8 cellular contexts compared by ENCODE assay signal in genomic region chrX:96683997-96684338, GRCh38. TPM values are rescaled to one million over a fixed set of nuclear protein-coding genes. Genes with fewer than 3 reads are reported as not detected.
DNase-seq lines count a peak whose midpoint lies in the region; ATAC-seq and TF ChIP-seq lines count a peak whose summit lies in the region.

No MANE protein-coding gene starts in this region.

- DNase-seq in GM06990 (ENCODE audit: extremely low read depth, insufficient read length) (no peak), HFFc6 (no peak), memory B cell (ENCODE audit: low spot score in 2 of 2) (no peak), CD1c-positive myeloid dendritic cell (ENCODE audit: extremely low spot score) (no peak), HuH-7 (ENCODE audit: low spot score) (no peak), MV-4-11 (lab: John Stamatoyannopoulos, UW) (no peak), erythroblast (lab: John Stamatoyannopoulos, UW) (no peak)

- peaks cover 3% of the 10 kb centered on the region for H3K27me3 Mint-ChIP-seq in HFFc6 (ENCODE audit: insufficient read depth)
- H3K27me3 Mint-ChIP-seq in activated naive CD8-positive, alpha-beta T cell = no peaks in the 10 kb centered on the region
- no peaks in the 10 kb centered on the region for H3K27me3 Mint-ChIP-seq in memory B cell

- TF ChIP-seq POLR2A in erythroblast (IDR thresholded peaks at IDR 0.05; ENCODE audit: low read length) = no peak

- H3K9me3 Mint-ChIP-seq in HFFc6 (no peaks in the 10 kb centered on the region), memory B cell (no peaks in the 10 kb centered on the region)
- H3K9me3 Mint-ChIP-seq in activated naive CD8-positive, alpha-beta T cell (ENCODE audit: low read depth) = no peaks in the 10 kb centered on the region

- peak overlapping the region; percentile 91; the same call in 1 of the 2 replicates for H3K27ac Mint-ChIP-seq in HFFc6
- H3K27ac Mint-ChIP-seq in activated naive CD8-positive, alpha-beta T cell = no peak overlapping the region
- peak overlapping the region; percentile 94 for H3K27ac Mint-ChIP-seq in memory B cell

- H3K4me1 Mint-ChIP-seq in HFFc6 (ENCODE audit: low read depth) (peaks cover 14% of the 10 kb centered on the region), memory B cell (peaks cover 21% of the 10 kb centered on the region)
- peaks cover 27% of the 10 kb centered on the region for H3K4me1 Mint-ChIP-seq in activated naive CD8-positive, alpha-beta T cell (ENCODE audit: low read depth)

- peak; percentile 16 for ATAC-seq in memory B cell (ENCODE audit: low read depth)

- peaks cover 2% of the 10 kb centered on the region; the same call in 1 of the 2 replicates for H3K36me3 Mint-ChIP-seq in HFFc6 (ENCODE audit: low read depth)
- no peaks in the 10 kb centered on the region for H3K36me3 Mint-ChIP-seq in activated naive CD8-positive, alpha-beta T cell
- peaks cover 2% of the 10 kb centered on the region for H3K36me3 Mint-ChIP-seq in memory B cell

- peak overlapping the region; percentile 96 for H3K4me3 Mint-ChIP-seq in HFFc6
- H3K4me3 Mint-ChIP-seq in activated naive CD8-positive, alpha-beta T cell = peak overlapping the region; percentile 91
- peak overlapping the region; percentile 98 for H3K4me3 Mint-ChIP-seq in memory B cell

- peak overlapping the region; percentile 73 for H3K4me3 ChIP-seq in GM06990 (replicated peaks; ENCODE audit: low read depth, low read length)

- no peak for TF ChIP-seq CTCF in GM06990 (IDR thresholded peaks at IDR 0.05; ENCODE audit: insufficient read depth, low read length, poor library complexity, severe bottlenecking)
- TF ChIP-seq CTCF in HFFc6 (IDR thresholded peaks at IDR 0.05) = no peak

- no peaks in the 10 kb centered on the region for H3K36me3 ChIP-seq in GM06990 (ENCODE audit: control insufficient read depth, insufficient read depth, low read length)

- H3K27me3 ChIP-seq in GM06990 (replicated peaks; ENCODE audit: control insufficient read depth, insufficient read depth, low read length) = no peaks in the 10 kb centered on the region

RNA-seq across cellular contexts. Expression of gene DIAPH2, which starts 0.7 kb away (rescaled TPM):
- total RNA-seq in HFFc6 (2021; fragmentation: NEBNext Ultra II Directional; extraction: Animal tissue kit (Norgen Biotek cat#: 25700)) = 10 to 100 TPM; 10.1 to 13.5 (median 11.6) TPM
